In genomic region chr9:76905984-76906861, GRCh38 we compare ENCODE assay signal across 8 cellular contexts. TPM values are rescaled to one million over a fixed set of nuclear protein-coding genes. Genes with fewer than 3 reads are reported as not detected.
DNase-seq lines count a peak whose midpoint lies in the region; ATAC-seq and TF ChIP-seq lines count a peak whose summit lies in the region.

TSS of gene PRUNE2 (minus strand) at chr9:76906114. CDS start at chr9:76905963, 151 bp downstream.

- H3K4me3 ChIP-seq in NT2/D1 (ENCODE audit: insufficient read length, low read depth) (peak within 1 kb of the TSS; percentile 52), colonic mucosa (peak within 1 kb of the TSS; percentile 38), kidney epithelial cell (ENCODE audit: low read depth, low read length) (peak within 1 kb of the TSS; percentile 1)
- no peak within 1 kb of the TSS for H3K4me3 ChIP-seq in effector memory CD4-positive, alpha-beta T cell (ENCODE audit: insufficient read depth, low read depth, low read length, poor library complexity, severe bottlenecking)

- H3K27me3 ChIP-seq in NT2/D1 (ENCODE audit: insufficient read depth, insufficient read length) (peaks cover 51% of the 10 kb centered on the region), colonic mucosa (peaks cover 5% of the 10 kb centered on the region), kidney epithelial cell (ENCODE audit: control insufficient read depth, insufficient read depth, low read length) (peaks cover 21% of the 10 kb centered on the region)
- no peaks in the 10 kb centered on the region for H3K27me3 ChIP-seq in effector memory CD4-positive, alpha-beta T cell (replicated peaks; ENCODE audit: control insufficient read depth, insufficient read depth, low read length, poor library complexity, severe bottlenecking)

- H3K4me1 ChIP-seq in NT2/D1 (ENCODE audit: insufficient read depth, insufficient read length) (peaks cover 2% of the 10 kb centered on the region), colonic mucosa (no peaks in the 10 kb centered on the region)
- H3K4me1 ChIP-seq in effector memory CD4-positive, alpha-beta T cell (ENCODE audit: control insufficient read depth, insufficient read depth, low read length, poor library complexity, severe bottlenecking), result no peaks in the 10 kb centered on the region

- ATAC-seq in HG03520 (IDR thresholded peaks at IDR 0.05; ENCODE audit: unreplicated experiment) (peak; percentile 84), HG03196 (IDR thresholded peaks at IDR 0.05; ENCODE audit: unreplicated experiment) (no peak)

- H3K36me3 ChIP-seq in NT2/D1 (ENCODE audit: insufficient read depth, insufficient read length, low read length), result no peaks in the 10 kb centered on the region
- H3K36me3 ChIP-seq in colonic mucosa, result no peaks in the 10 kb centered on the region
- no peaks in the 10 kb centered on the region for H3K36me3 ChIP-seq in kidney epithelial cell (ENCODE audit: control insufficient read depth, insufficient read depth, low read length)
- H3K36me3 ChIP-seq in effector memory CD4-positive, alpha-beta T cell (ENCODE audit: control insufficient read depth, insufficient read depth, low read length), result no peaks in the 10 kb centered on the region

- H3K9ac ChIP-seq in NT2/D1 (ENCODE audit: insufficient read length, low read depth), result peak within 1 kb of the TSS; percentile 65
- H3K9ac ChIP-seq in colonic mucosa (ENCODE audit: low read depth in 2 of 2, low read length in 2 of 2), result peak within 1 kb of the TSS; percentile 61 to 68

- DNase-seq in DMS53 (lab: John Stamatoyannopoulos, UW), result peak; percentile 91
- DNase-seq in NT2/D1 (ENCODE audit: low read depth, low spot score), result peak; percentile 87
- DNase-seq in colonic mucosa, result peak; percentile 80
- peak; percentile 54 for DNase-seq in kidney epithelial cell (ENCODE audit: low read depth)
- DNase-seq in stimulated activated CD8-positive, alpha-beta memory T cell treated with anti-CD3 and anti-CD28 coated beads, Interleukin-15, amount 100 ng/mL, for 48 hours (ENCODE audit: low read depth in 2 of 2), result peak; percentile 7 to 22
- DNase-seq in effector memory CD4-positive, alpha-beta T cell, result no peak

- peak within 1 kb of the TSS; percentile 71 for H3K27ac ChIP-seq in colonic mucosa
- H3K27ac ChIP-seq in effector memory CD4-positive, alpha-beta T cell (ENCODE audit: insufficient read depth, low read length, poor library complexity, severe bottlenecking), result no peak within 1 kb of the TSS

- intact Hi-C loops in colonic mucosa (cut with DNase I), result no loop called here

- TF ChIP-seq CTCF in colonic mucosa (IDR thresholded peaks at IDR 0.05) (no peak), kidney epithelial cell (IDR thresholded peaks at IDR 0.05; ENCODE audit: insufficient read depth, low read length, poor library complexity, severe bottlenecking) (no peak)

- H3K9me3 ChIP-seq in NT2/D1 (ENCODE audit: insufficient read depth, low read length) (no peaks in the 10 kb centered on the region), colonic mucosa (no peaks in the 10 kb centered on the region)
- no peaks in the 10 kb centered on the region for H3K9me3 ChIP-seq in effector memory CD4-positive, alpha-beta T cell (ENCODE audit: control insufficient read depth, low read length)

RNA-seq across cellular contexts. Expression of gene PRUNE2, which starts in this region (rescaled TPM):
- 10 to 100 TPM; 12.1 to 90.0 TPM for total RNA-seq in colonic mucosa
- total RNA-seq in kidney epithelial cell, result 0.41 and 1.0 TPM in 2 replicates

Comparison
In these comparisons a context has a peak if more than half of its experiments do, and no peak if none do; other contexts are left out.
1. DNase-seq: peak in DMS53 (single experiment), NT2/D1 (single experiment), colonic mucosa (single experiment), kidney epithelial cell (single experiment) and stimulated activated CD8-positive, alpha-beta memory T cell treated with anti-CD3 and anti-CD28 coated beads, Interleukin-15, amount 100 ng/mL, for 48 hours (2 of 2); none in effector memory CD4-positive, alpha-beta T cell (0 of 3).